ENCODE assay signal across 1 cellular context in the genomic region with DNA sequence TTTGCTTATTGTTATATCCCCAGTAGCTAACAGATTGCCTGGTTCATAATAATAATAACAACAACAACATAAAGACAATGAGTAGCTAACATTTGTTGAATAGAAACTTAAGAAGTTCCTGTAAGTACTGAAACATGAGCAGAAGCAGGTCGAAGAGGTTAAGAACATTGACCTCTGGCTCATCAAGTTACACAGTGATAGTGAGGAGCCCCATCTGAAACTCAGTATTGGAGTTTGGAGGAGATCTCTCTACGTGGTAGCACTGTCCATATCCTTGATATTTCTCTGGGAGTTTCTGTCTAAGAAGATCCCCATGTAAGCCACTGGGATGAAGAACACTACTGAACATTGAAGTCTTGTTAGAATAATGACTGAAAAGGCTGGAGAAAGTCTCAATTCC.
TF ChIP-seq lines count a peak whose summit lies in the region.

No MANE protein-coding gene starts in this region.

TF ChIP-seq in K562, 482 proteins besides CTCF, POLR2A, EP300 and RAD21 (continued from another document):
- TF ChIP-seq SRSF1 (IDR thresholded peaks at IDR 0.05; ENCODE audit: low read depth, low read length) (no peak), ZNF347 (CRISPR knock-in tag; IDR thresholded peaks at IDR 0.05; ENCODE audit: low read depth) (no peak), TAF1 (IDR thresholded peaks at IDR 0.05; ENCODE audit: control insufficient read depth, extremely low read depth, insufficient read depth, low read length, severe bottlenecking) (no peak), ZNF263 (CRISPR knock-in tag; IDR thresholded peaks at IDR 0.05; ENCODE audit: borderline replicate concordance) (no peak), LCOR (CRISPR knock-in tag; IDR thresholded peaks at IDR 0.05) (no peak), ELK1 (CRISPR knock-in tag; IDR thresholded peaks at IDR 0.05) (no peak), ZNF830 (CRISPR knock-in tag; IDR thresholded peaks at IDR 0.05) (no peak), BRCA1 (IDR thresholded peaks at IDR 0.05) (no peak), BRCA1 (CRISPR knock-in tag; IDR thresholded peaks at IDR 0.05) (no peak), BACH1 (tag; IDR thresholded peaks at IDR 0.05) (no peak)
- TF ChIP-seq, protein P1, sequence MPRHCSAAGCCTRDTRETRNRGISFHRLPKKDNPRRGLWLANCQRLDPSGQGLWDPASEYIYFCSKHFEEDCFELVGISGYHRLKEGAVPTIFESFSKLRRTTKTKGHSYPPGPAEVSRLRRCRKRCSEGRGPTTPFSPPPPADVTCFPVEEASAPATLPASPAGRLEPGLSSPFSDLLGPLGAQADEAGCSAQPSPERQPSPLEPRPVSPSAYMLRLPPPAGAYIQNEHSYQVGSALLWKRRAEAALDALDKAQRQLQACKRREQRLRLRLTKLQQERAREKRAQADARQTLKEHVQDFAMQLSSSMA (CRISPR knock-in tag; IDR thresholded peaks at IDR 0.05) = no peak
TF ChIP-seq in K562: peak in this region for 0.
